ENCODE assay signal across 2 cellular contexts in genomic region chr17:4633643-4634042, GRCh38.
TF ChIP-seq lines count a peak whose summit lies in the region.

No MANE protein-coding gene starts in this region.

TF ChIP-seq in WTC11, 78 proteins besides CTCF, POLR2A, EP300 and RAD21:
- TF ChIP-seq GABPB1 (CRISPR knock-in tag; IDR thresholded peaks at IDR 0.05): no peak
- peak; percentile 78; the same call in 1 of the 2 replicates for TF ChIP-seq GTF2I (CRISPR knock-in tag; conservative IDR thresholded peaks at IDR 0.05)
TF ChIP-seq in WTC11: peak in this region for 1.

TF ChIP-seq in H1, 55 proteins besides CTCF, POLR2A, EP300 and RAD21:
- TF ChIP-seq TEAD4 (IDR thresholded peaks at IDR 0.05; ENCODE audit: low read depth, low read length): no peak
- TF ChIP-seq POU5F1 (IDR thresholded peaks at IDR 0.05; ENCODE audit: low read depth, low read length): no peak
- no peak for TF ChIP-seq RBBP5 (IDR thresholded peaks at IDR 0.05; ENCODE audit: borderline replicate concordance, low read depth, low read length)
- no peak for TF ChIP-seq GABPA (IDR thresholded peaks at IDR 0.05; ENCODE audit: borderline replicate concordance, insufficient read depth, low read length)
- no peak for TF ChIP-seq SIRT6 (IDR thresholded peaks at IDR 0.05; ENCODE audit: low read length)
- TF ChIP-seq KDM1A (IDR thresholded peaks at IDR 0.05; ENCODE audit: borderline replicate concordance, low read length): 0 out of 2 replicates have a peak, but pooled peaks have one; percentile 35
- no peak for TF ChIP-seq RXRA (IDR thresholded peaks at IDR 0.05; ENCODE audit: insufficient read depth, low read depth, low read length)
- TF ChIP-seq TAF7 (optimal IDR thresholded peaks at IDR 0.05; ENCODE audit: borderline replicate concordance, low read depth, low read length): no peak
TF ChIP-seq in H1: peak in this region for 1.
